20 cellular contexts compared by ENCODE assay signal in the genomic region with DNA sequence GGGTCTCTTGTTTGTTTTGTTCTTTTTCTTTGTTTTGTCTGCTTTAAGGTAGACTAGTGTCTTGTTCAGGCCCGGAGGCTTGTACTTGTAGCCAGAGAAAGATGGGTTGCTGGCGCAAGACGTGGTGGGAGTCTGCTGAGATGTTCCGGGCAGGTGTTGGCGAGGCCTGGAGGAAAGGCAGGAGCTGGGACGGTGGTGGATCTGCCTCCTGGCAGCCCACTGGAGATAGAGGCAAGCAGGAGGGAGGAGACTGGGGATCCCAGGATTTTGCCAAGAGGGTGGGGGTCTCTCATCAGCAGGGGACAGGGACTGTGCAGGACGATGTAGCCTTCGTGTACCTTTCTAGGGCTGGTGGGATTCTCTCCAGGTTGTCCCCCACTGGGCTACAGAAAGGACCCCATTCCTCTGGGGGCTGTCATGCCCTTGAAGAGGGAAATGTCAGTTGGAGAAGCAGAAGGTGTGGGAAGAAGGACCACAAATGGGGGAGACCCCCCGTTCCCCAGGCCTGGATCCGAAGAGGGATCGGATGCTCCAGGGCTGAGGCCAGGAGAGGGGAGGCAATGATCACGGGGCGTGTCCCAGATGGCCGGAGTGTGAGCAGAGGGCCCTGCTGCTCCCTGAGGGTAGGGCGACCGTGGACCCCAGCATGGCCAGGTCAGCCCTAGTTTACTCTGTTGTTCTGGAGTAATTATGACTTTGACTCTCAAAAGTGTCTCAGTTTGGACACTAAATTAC. TPM values are rescaled to one million over a fixed set of nuclear protein-coding genes. Genes with fewer than 3 reads are reported as not detected.
A peak's percentile ranks its signal among the peaks of the same experiment; 100 is the strongest.
DNase-seq lines count a peak whose midpoint lies in the region; ATAC-seq, FAIRE-seq and TF ChIP-seq lines count a peak whose summit lies in the region.
"Had no signal": no experiment of that assay in that cellular context is flagged by ENCODE, and none has a peak within 500 bp of the region (broad histone marks: within the 10 kb centered on the region; RNA-seq: fewer than 3 reads in every experiment).

No MANE protein-coding gene starts in this region.

- no peaks in the 10 kb centered on the region for H3K9me3 Mint-ChIP-seq in activated naive CD4-positive, alpha-beta T cell treated with anti-CD3 and anti-CD28 coated beads, Interleukin-2, amount 10 ng/mL, durations not matched to agents 7 days and 5 days
- no peaks in the 10 kb centered on the region for H3K9me3 Mint-ChIP-seq in stimulated activated memory B cell treated with anti-CD40 and anti-IgM and Interleukin-4, amounts not matched to agents 10 μg/mL and 1 μg/mL and 100 μg/mL, for 72 hours
- H3K9me3 Mint-ChIP-seq: activated CD4-positive, alpha-beta memory T cell treated with anti-CD3 and anti-CD28 coated beads for 36 hours; activated T-helper 1 cell treated with anti-CD3 and anti-CD28 coated beads, Interleukin-12 subunit alpha, Interleukin-12 subunit beta, Interleukin-2, Interleukin-4 antibody, amounts not matched to agents 30 ng/mL and 10 ng/mL and 1 ng/mL, durations not matched to agents 14 hours and 24 hours and 36 hours; central memory CD8-positive, alpha-beta T cell had no signal

- no peak for TF ChIP-seq POLR2A in K562 (conservative IDR thresholded peaks at IDR 0.05)
- TF ChIP-seq POLR2A in stomach (IDR thresholded peaks at IDR 0.05): no peak
- TF ChIP-seq POLR2A in GM18505 (IDR thresholded peaks at IDR 0.05; ENCODE audit: borderline replicate concordance, extremely low read depth, insufficient read depth, insufficient read length): no peak

- ATAC-seq in K562 (no peak), GM18505 (IDR thresholded peaks at IDR 0.05; ENCODE audit: unreplicated experiment) (no peak)
- no peak for ATAC-seq in stimulated activated memory B cell treated with anti-CD40 and anti-IgM and Interleukin-4, amounts not matched to agents 10 μg/mL and 1 μg/mL and 100 μg/mL, for 72 hours
- ATAC-seq: T-helper 17 cell had no signal

- BruUV-seq in K562 (replicated peaks; lab: Mats Ljungman, UMichigan): no TSS peak

- WGBS in K562 (ENCODE audit: insufficient coverage, low coverage, missing lambda C conversion rate): 56% methylated on average over 13 of the region's 16 CpGs
- WGBS in stomach, 5 donors: 90 to 95% (median 92%) methylated on average over 15 to 16 of the region's 16 CpGs

- FAIRE-seq in K562 (lab: Jason Lieb, UNC): no peak

- TF ChIP-seq RAD21 in K562 (CRISPR knock-in tag; conservative IDR thresholded peaks at IDR 0.05 in 1 of 2, IDR thresholded peaks at IDR 0.05 in 1 of 2): no peak

- TF ChIP-seq CTCF in K562 (IDR thresholded peaks at IDR 0.05 in 2 of 3, conservative IDR thresholded peaks at IDR 0.05 in 1 of 3; ENCODE audit: insufficient read depth in 2 of 3, low read depth in 1 of 3, low read length in 3 of 3) (no peak), stomach (IDR thresholded peaks at IDR 0.05) (no peak)

- peaks cover 5% of the 10 kb centered on the region; the same call in 1 of the 2 replicates for H4K20me1 ChIP-seq in K562 (replicated peaks; ENCODE audit: control insufficient read depth, insufficient read depth, low read length)

- TF ChIP-seq EP300 in K562 (IDR thresholded peaks at IDR 0.05; ENCODE audit: low read length) (no peak), stomach (IDR thresholded peaks at IDR 0.05) (no peak)

- H3K36me3 ChIP-seq in K562 (ENCODE audit: control insufficient read depth, insufficient read depth, low read length) (no peaks in the 10 kb centered on the region), mucosa of rectum (ENCODE audit: control insufficient read depth in 2 of 2, insufficient read depth in 2 of 2, low read length in 2 of 2) (no peaks in the 10 kb centered on the region), stomach (no peaks in the 10 kb centered on the region)
- H3K36me3 ChIP-seq: SJCRH30 had no signal

- H3K27ac Mint-ChIP-seq in activated naive CD4-positive, alpha-beta T cell treated with anti-CD3 and anti-CD28 coated beads, Interleukin-2, amount 10 ng/mL, durations not matched to agents 7 days and 5 days: no peak overlapping the region
- no peak overlapping the region for H3K27ac Mint-ChIP-seq in stimulated activated memory B cell treated with anti-CD40 and anti-IgM and Interleukin-4, amounts not matched to agents 10 μg/mL and 1 μg/mL and 100 μg/mL, for 72 hours
- H3K27ac Mint-ChIP-seq: activated CD4-positive, alpha-beta memory T cell treated with anti-CD3 and anti-CD28 coated beads for 36 hours; activated T-helper 1 cell treated with anti-CD3 and anti-CD28 coated beads, Interleukin-12 subunit alpha, Interleukin-12 subunit beta, Interleukin-2, Interleukin-4 antibody, amounts not matched to agents 30 ng/mL and 10 ng/mL and 1 ng/mL, durations not matched to agents 14 hours and 24 hours and 36 hours; CD14-positive monocyte; T-helper 17 cell had no signal

- H3K4me1 ChIP-seq in K562 (replicated peaks in 1 of 2; ENCODE audit: control insufficient read depth in 2 of 2, insufficient read depth in 2 of 2, low read length in 2 of 2) (peaks cover 7 to 30% of the 10 kb centered on the region in 2 experiments; a peak in 4 of 5 replicates), mucosa of rectum (ENCODE audit: control insufficient read depth in 2 of 2, insufficient read depth in 2 of 2, low read length in 2 of 2) (peaks cover 6 to 19% of the 10 kb centered on the region in 2 donors), stomach (peaks cover 14 to 34% (median 18%) of the 10 kb centered on the region in 4 donors)
- H3K4me1 ChIP-seq: HAP-1 had no signal

- H3K4me2 ChIP-seq in K562 (ENCODE audit: insufficient read depth, low read length): no peak overlapping the region

- no peak overlapping the region for H3K27ac ChIP-seq in K562 (ENCODE audit: extremely low read depth, low read depth, low read length)
- peak overlapping the region; percentile 54 to 71 for H3K27ac ChIP-seq in mucosa of rectum (ENCODE audit: low read depth in 2 of 2, low read length in 2 of 2)
- H3K27ac ChIP-seq in stomach: peak overlapping the region in 3 of 5 donors; percentile 45 to 71 (median 57)
- H3K27ac ChIP-seq: SJCRH30 had no signal

- peaks cover 10% of the 10 kb centered on the region for H3K27me3 Mint-ChIP-seq in activated naive CD4-positive, alpha-beta T cell treated with anti-CD3 and anti-CD28 coated beads, Interleukin-2, amount 10 ng/mL, durations not matched to agents 7 days and 5 days
- H3K27me3 Mint-ChIP-seq in stimulated activated memory B cell treated with anti-CD40 and anti-IgM and Interleukin-4, amounts not matched to agents 10 μg/mL and 1 μg/mL and 100 μg/mL, for 72 hours: peaks cover 8% of the 10 kb centered on the region
- H3K27me3 Mint-ChIP-seq: activated CD4-positive, alpha-beta memory T cell treated with anti-CD3 and anti-CD28 coated beads for 36 hours had no signal

- intact Hi-C loops in K562 (cut with micrococcal nuclease) (no loop called here), stomach (cut with DNase I; ENCODE audit: low total_unique reads) (no loop called here)

- H3K9ac ChIP-seq in K562 (ENCODE audit: insufficient read depth in 1 of 2, low read depth in 2 of 2, low read length in 2 of 2) (no peak overlapping the region), mucosa of rectum (ENCODE audit: low read depth in 1 of 2, low read length in 2 of 2) (peak overlapping the region; percentile 41 to 58)

- peak; percentile 15 for DNase-seq in activated naive CD4-positive, alpha-beta T cell treated with anti-CD3 and anti-CD28 coated beads, Interleukin-2, amount 10 ng/mL, durations not matched to agents 7 days and 5 days
- DNase-seq in activated naive CD4-positive, alpha-beta T cell (lab: John Stamatoyannopoulos, UW): no peak
- DNase-seq in K562 (ENCODE audit: extremely low read depth in 1 of 4, low spot score in 3 of 4) (no peak), stomach (no peak), amygdala (lab: John Stamatoyannopoulos, UW) (no peak)
- DNase-seq: activated CD4-positive, alpha-beta memory T cell treated with anti-CD3 and anti-CD28 coated beads for 36 hours; effector CD8-positive, alpha-beta T cell; GF-D8; left cardiac atrium; NCI-H524; stimulated activated CD4-positive, alpha-beta T cell treated with anti-CD3 and anti-CD28 coated beads, Interleukin-2, amount 100 ng/mL, for 24 hours; T-helper 17 cell had no signal

- peak overlapping the region; percentile 62; the same call in 1 of the 2 replicates for H2AFZ ChIP-seq in K562 (ENCODE audit: low read depth, low read length)

- peaks cover 6% of the 10 kb centered on the region for H3K36me3 Mint-ChIP-seq in activated naive CD4-positive, alpha-beta T cell treated with anti-CD3 and anti-CD28 coated beads, Interleukin-2, amount 10 ng/mL, durations not matched to agents 7 days and 5 days
- no peaks in the 10 kb centered on the region for H3K36me3 Mint-ChIP-seq in stimulated activated memory B cell treated with anti-CD40 and anti-IgM and Interleukin-4, amounts not matched to agents 10 μg/mL and 1 μg/mL and 100 μg/mL, for 72 hours
- H3K36me3 Mint-ChIP-seq: CD14-positive monocyte had no signal

- peaks cover 2% of the 10 kb centered on the region for H3K9me1 ChIP-seq in K562 (ENCODE audit: control insufficient read depth, insufficient read depth, low read length)

- CTCF ChIA-PET in activated naive CD4-positive, alpha-beta T cell treated with anti-CD3 and anti-CD28 coated beads, Interleukin-2, amount 10 ng/mL, durations not matched to agents 7 days and 5 days (lab: Charles Lee): interaction anchor here (1.0 kb wide), 1 partner anchor 19 kb away, joined by 3 read pairs; no protein-coding TSS in a partner anchor
- CTCF ChIA-PET in K562 (lab: Yijun Ruan, JAX; ENCODE audit: low intra/inter-chr PET ratio): no interaction called here

- in situ Hi-C loops in K562 (cut with MboI): no loop called here

- POLR2A ChIA-PET in K562 (lab: Yijun Ruan, JAX): interaction anchor here (0.6 to 1.4 kb wide), 3 partner anchors 14 to 264 kb away, joined by 3 to 4 read pairs (median 3); no protein-coding TSS in a partner anchor

- peaks cover 9% of the 10 kb centered on the region for H3K4me1 Mint-ChIP-seq in activated naive CD4-positive, alpha-beta T cell treated with anti-CD3 and anti-CD28 coated beads, Interleukin-2, amount 10 ng/mL, durations not matched to agents 7 days and 5 days
- H3K4me1 Mint-ChIP-seq in stimulated activated memory B cell treated with anti-CD40 and anti-IgM and Interleukin-4, amounts not matched to agents 10 μg/mL and 1 μg/mL and 100 μg/mL, for 72 hours: peaks cover 9% of the 10 kb centered on the region

- H3K4me3 ChIP-seq in K562: no peak overlapping the region
- H3K4me3 ChIP-seq in mucosa of rectum (ENCODE audit: low read length in 2 of 2): no peak overlapping the region
- H3K4me3 ChIP-seq in stomach: no peak overlapping the region
- H3K4me3 ChIP-seq: HAP-1, SJCRH30 had no signal

- no peak overlapping the region for H3K4me3 Mint-ChIP-seq in activated naive CD4-positive, alpha-beta T cell treated with anti-CD3 and anti-CD28 coated beads, Interleukin-2, amount 10 ng/mL, durations not matched to agents 7 days and 5 days
- no peak overlapping the region for H3K4me3 Mint-ChIP-seq in stimulated activated memory B cell treated with anti-CD40 and anti-IgM and Interleukin-4, amounts not matched to agents 10 μg/mL and 1 μg/mL and 100 μg/mL, for 72 hours
- H3K4me3 Mint-ChIP-seq: activated CD4-positive, alpha-beta memory T cell treated with anti-CD3 and anti-CD28 coated beads for 36 hours; activated T-helper 1 cell treated with anti-CD3 and anti-CD28 coated beads, Interleukin-12 subunit alpha, Interleukin-12 subunit beta, Interleukin-2, Interleukin-4 antibody, amounts not matched to agents 30 ng/mL and 10 ng/mL and 1 ng/mL, durations not matched to agents 14 hours and 24 hours and 36 hours; central memory CD8-positive, alpha-beta T cell; T-helper 17 cell had no signal

- no peaks in the 10 kb centered on the region for H3K9me3 ChIP-seq in K562 (replicated peaks; ENCODE audit: control insufficient read depth, insufficient read depth, low read depth, low read length)
- no peaks in the 10 kb centered on the region for H3K9me3 ChIP-seq in mucosa of rectum (ENCODE audit: control insufficient read depth in 2 of 2, low read length in 2 of 2)
- no peaks in the 10 kb centered on the region for H3K9me3 ChIP-seq in stomach
- H3K9me3 ChIP-seq: HAP-1, SJCRH30 had no signal

- H3K27me3 ChIP-seq in K562 (ENCODE audit: control insufficient read depth in 2 of 2, insufficient read depth in 2 of 2, low read length in 2 of 2) (no peaks in the 10 kb centered on the region), mucosa of rectum (ENCODE audit: control insufficient read depth in 2 of 2, insufficient read depth in 2 of 2, low read length in 2 of 2) (no peaks in the 10 kb centered on the region), stomach (no peaks in the 10 kb centered on the region)
- H3K27me3 ChIP-seq: SJCRH30 had no signal

- H3K79me2 ChIP-seq in K562 (ENCODE audit: control insufficient read depth, insufficient read depth, low read length): no peaks in the 10 kb centered on the region

RNA-seq across cellular contexts. Expression of a gene that starts 7.0 kb away (rescaled TPM):
- total RNA-seq in K562 (2011; cell fraction: chromatin; rRNA removed; ENCODE audit: low replicate concordance): 6.0 and 19.1 TPM in 2 replicates
- 22.9 and 29.7 TPM in 2 replicates for total RNA-seq in K562 (2011; cell fraction: nucleolus; rRNA removed)
- total RNA-seq in K562 (2011; cell fraction: nucleoplasm; rRNA removed): 12.4 and 15.8 TPM in 2 replicates
- total RNA-seq in K562 (2014; rRNA removed) (33.2 and 36.8 TPM in 2 replicates), K562 (2014; rRNA removed; fragmentation: Illumina TruSeq; extraction: Trizol) (6.3 and 7.5 TPM in 2 replicates), K562 (2015; rRNA removed; fragmentation: Illumina TruSeq; extraction: Trizol) (0.19 and 0.47 TPM in 2 replicates), K562 (2021) (29.6 and 33.3 TPM in 2 replicates), stomach (10 to 100 TPM in 1 of 5 donors, 1 to 10 TPM in 4; 1.3 to 17.1 (median 2.9) TPM)
- polyA plus RNA-seq in K562 (2011; rRNA removed) (7.1 and 16.0 TPM in 2 replicates), K562 (2014; fragmentation: Illumina TruSeq; extraction: Trizol) (15.1 and 32.3 TPM in 2 replicates), K562 (2014; fragmentation: Nextera tagmentation; extraction: Ambion mirVana) (1 to 10 TPM; 2.5 to 4.4 TPM), K562 (2014; rRNA removed) (33.6 and 39.0 TPM in 2 replicates), stomach (10 to 100 TPM in 2 of 3 donors, 1 to 10 TPM in 1; 5.7 to 61.6 (median 25.5) TPM)
- polyA plus RNA-seq in K562 (2011; cell fraction: cytosol; rRNA removed): 20.6 and 22.9 TPM in 2 replicates
- 10.7 and 11.2 TPM in 2 replicates for polyA plus RNA-seq in K562 (2011; cell fraction: nucleus; rRNA removed)
- polyA plus RNA-seq in K562 (2012): 2.9 and 41.9 TPM in 2 replicates
- 3.5 and 5.5 TPM in 2 replicates for polyA minus RNA-seq in K562 (2011; rRNA and poly(A)+ RNA removed)
- 4.1 and 13.5 TPM in 2 replicates for polyA minus RNA-seq in K562 (2011; cell fraction: cytosol; rRNA and poly(A)+ RNA removed)
- polyA minus RNA-seq in K562 (2011; cell fraction: nucleus; rRNA and poly(A)+ RNA removed): 5.0 and 7.7 TPM in 2 replicates
- polyA plus RNA-seq: CD14-positive monocyte had no signal

RNA-seq across cellular contexts. Expression of a gene that starts 31.2 kb away (rescaled TPM):
- 3.0 and 5.4 TPM in 2 replicates for total RNA-seq in K562 (2011; cell fraction: chromatin; rRNA removed; ENCODE audit: low replicate concordance)
- 5.5 and 6.0 TPM in 2 replicates for total RNA-seq in K562 (2011; cell fraction: nucleolus; rRNA removed)
- 2.8 and 3.7 TPM in 2 replicates for total RNA-seq in K562 (2011; cell fraction: nucleoplasm; rRNA removed)
- total RNA-seq in K562 (2014; rRNA removed): 0.59 and 0.78 TPM in 2 replicates
- 0.26 and 0.40 TPM in 2 replicates for total RNA-seq in K562 (2014; rRNA removed; fragmentation: Illumina TruSeq; extraction: Trizol)
- total RNA-seq in K562 (2015; rRNA removed; fragmentation: Illumina TruSeq; extraction: Trizol): 0.43 and 0.60 TPM in 2 replicates
- 1.1 and 1.3 TPM in 2 replicates for total RNA-seq in K562 (2021)
- polyA plus RNA-seq in K562 (2011; rRNA removed): 0.40 and 0.77 TPM in 2 replicates
- 0.46 and 0.75 TPM in 2 replicates for polyA plus RNA-seq in K562 (2011; cell fraction: cytosol; rRNA removed)
- 2.3 and 2.4 TPM in 2 replicates for polyA plus RNA-seq in K562 (2011; cell fraction: nucleus; rRNA removed)
- 0.30 and 0.60 TPM in 2 replicates for polyA plus RNA-seq in K562 (2012)
- polyA plus RNA-seq in K562 (2014; fragmentation: Illumina TruSeq; extraction: Trizol): 0.42 and 0.62 TPM in 2 replicates
- under 1 TPM in 1 of 2 experiments, not detected in 1; 0.04 TPM for polyA plus RNA-seq in K562 (2014; fragmentation: Nextera tagmentation; extraction: Ambion mirVana)
- 0.30 and 0.89 TPM in 2 replicates for polyA plus RNA-seq in K562 (2014; rRNA removed)
- polyA minus RNA-seq in K562 (2011; rRNA and poly(A)+ RNA removed): 0.53 and 0.54 TPM in 2 replicates
- polyA minus RNA-seq in K562 (2011; cell fraction: cytosol; rRNA and poly(A)+ RNA removed): 0.57 and 0.64 TPM in 2 replicates
- 2.0 and 3.0 TPM in 2 replicates for polyA minus RNA-seq in K562 (2011; cell fraction: nucleus; rRNA and poly(A)+ RNA removed)
- total RNA-seq in stomach: 10 to 100 TPM in 1 of 5 donors, 1 to 10 TPM in 3, under 1 TPM in 1; 0.89 to 20.0 (median 3.3) TPM
- polyA plus RNA-seq in stomach: 1 to 10 TPM in 2 of 3 donors, under 1 TPM in 1; 0.56 to 2.2 (median 1.5) TPM
- total RNA-seq: activated CD4-positive, alpha-beta memory T cell treated with anti-CD3 and anti-CD28 coated beads for 36 hours; T-helper 17 cell had no signal
- polyA plus RNA-seq: CD14-positive monocyte had no signal

Comparison
In these comparisons a context has a peak if more than half of its experiments do, and no peak if none do; other contexts are left out.
1. H3K9ac ChIP-seq: peak in mucosa of rectum (2 of 2); none in K562 (0 of 2).